In the genomic region with DNA sequence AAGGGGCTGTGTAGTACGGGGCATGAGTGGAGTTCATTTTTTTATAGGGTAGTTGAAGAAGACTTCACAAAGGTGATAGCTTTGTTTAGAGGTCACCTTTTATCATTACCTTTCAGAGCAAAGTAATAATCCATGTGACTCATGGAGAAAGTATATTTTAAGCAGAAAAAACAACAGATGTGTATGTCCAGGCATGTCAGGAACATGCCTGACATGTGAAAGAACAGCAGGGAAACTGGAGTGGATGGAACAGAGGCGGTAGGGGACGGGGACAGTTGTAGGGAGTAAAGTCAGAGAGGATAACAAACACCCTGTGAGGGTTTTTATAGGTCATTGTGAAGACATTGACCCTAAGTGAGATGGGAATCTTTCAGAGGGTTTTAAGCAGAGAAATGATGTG, we compare ENCODE assay signal across 23 cellular contexts.
DNase-seq lines count a peak whose midpoint lies in the region; ATAC-seq and TF ChIP-seq lines count a peak whose summit lies in the region.
"Had no signal": no experiment of that assay in that cellular context is flagged by ENCODE, and none has a peak within 500 bp of the region (broad histone marks: within the 10 kb centered on the region; RNA-seq: fewer than 3 reads in every experiment).

No MANE protein-coding gene starts in this region.

- no peaks in the 10 kb centered on the region for H3K9me3 Mint-ChIP-seq in activated CD4-positive, alpha-beta T cell treated with anti-CD3 and anti-CD28 coated beads, Interleukin-2, amount 10 ng/mL, durations not matched to agents 24 days and 14 days
- peaks cover 4% of the 10 kb centered on the region for H3K9me3 Mint-ChIP-seq in neural crest cell
- H3K9me3 Mint-ChIP-seq: immature natural killer cell had no signal

- no peak for DNase-seq in activated CD4-positive, alpha-beta T cell treated with anti-CD3 and anti-CD28 coated beads, Interleukin-2, amount 10 ng/mL, durations not matched to agents 24 days and 14 days
- no peak for DNase-seq in activated CD4-positive, alpha-beta T cell treated with anti-CD3 and anti-CD28 coated beads for 48 hours
- DNase-seq in HPDE6-E6E7 (ENCODE audit: extremely low spot score): peak; percentile 4
- DNase-seq in mammary epithelial cell: peak; percentile 60
- DNase-seq in neural crest cell (ENCODE audit: low read depth, low spot score): no peak
- no peak for DNase-seq in GM19240 (ENCODE audit: insufficient read length, low spot score)
- no peak for DNase-seq in gastrocnemius medialis
- DNase-seq: C1 segment of cervical spinal cord; GM23248; head of caudate nucleus; immature natural killer cell; naive thymus-derived CD4-positive, alpha-beta T cell; NCI-H1092 treated with DMSO at 0.1 percent for 48 hours; NCI-H524 treated with DMSO at 0.1 percent for 48 hours; OCI-M1; psoas muscle; spleen; T1000 had no signal

- peaks cover 40% of the 10 kb centered on the region for H3K36me3 Mint-ChIP-seq in activated CD4-positive, alpha-beta T cell treated with anti-CD3 and anti-CD28 coated beads, Interleukin-2, amount 10 ng/mL, durations not matched to agents 24 days and 14 days (ENCODE audit: low read depth)
- peaks cover 17% of the 10 kb centered on the region for H3K36me3 Mint-ChIP-seq in neural crest cell (ENCODE audit: low read depth)

- no peak for TF ChIP-seq CTCF in mammary epithelial cell (conservative IDR thresholded peaks at IDR 0.05 in 1 of 2, IDR thresholded peaks at IDR 0.05 in 1 of 2; ENCODE audit: extremely low read depth in 1 of 2, insufficient read depth in 1 of 2, low read depth in 1 of 2, low read length in 2 of 2)
- TF ChIP-seq CTCF in neural crest cell (conservative IDR thresholded peaks at IDR 0.05): no peak
- no peak for TF ChIP-seq CTCF in gastrocnemius medialis (IDR thresholded peaks at IDR 0.05 in 4 of 5, conservative IDR thresholded peaks at IDR 0.05 in 1 of 5)

- H3K4me3 Mint-ChIP-seq in activated CD4-positive, alpha-beta T cell treated with anti-CD3 and anti-CD28 coated beads, Interleukin-2, amount 10 ng/mL, durations not matched to agents 24 days and 14 days: no peak overlapping the region
- no peak overlapping the region for H3K4me3 Mint-ChIP-seq in neural crest cell
- H3K4me3 Mint-ChIP-seq: immature natural killer cell; naive thymus-derived CD4-positive, alpha-beta T cell had no signal

- H3K4me1 Mint-ChIP-seq in activated CD4-positive, alpha-beta T cell treated with anti-CD3 and anti-CD28 coated beads, Interleukin-2, amount 10 ng/mL, durations not matched to agents 24 days and 14 days: no peaks in the 10 kb centered on the region
- H3K4me1 Mint-ChIP-seq in neural crest cell: no peaks in the 10 kb centered on the region

- ATAC-seq in gastrocnemius medialis: no peak
- no peak for ATAC-seq in HG03457 (IDR thresholded peaks at IDR 0.05; ENCODE audit: unreplicated experiment)
- ATAC-seq: K562; naive thymus-derived CD4-positive, alpha-beta T cell; psoas muscle had no signal

- no peak overlapping the region for H2AFZ ChIP-seq in mammary epithelial cell (ENCODE audit: low read depth, low read length)
- H2AFZ ChIP-seq: GM23248 had no signal

- no peaks in the 10 kb centered on the region for H3K9me3 ChIP-seq in mammary epithelial cell (replicated peaks; ENCODE audit: insufficient read depth, low read length)
- H3K9me3 ChIP-seq in gastrocnemius medialis: no peaks in the 10 kb centered on the region
- H3K9me3 ChIP-seq: psoas muscle, spleen, tibial nerve had no signal

- no peaks in the 10 kb centered on the region for H3K27me3 Mint-ChIP-seq in activated CD4-positive, alpha-beta T cell treated with anti-CD3 and anti-CD28 coated beads, Interleukin-2, amount 10 ng/mL, durations not matched to agents 24 days and 14 days
- no peaks in the 10 kb centered on the region for H3K27me3 Mint-ChIP-seq in neural crest cell (ENCODE audit: low read depth)
- H3K27me3 Mint-ChIP-seq: naive thymus-derived CD4-positive, alpha-beta T cell had no signal

- no peaks in the 10 kb centered on the region for H4K20me1 ChIP-seq in mammary epithelial cell (ENCODE audit: insufficient read depth, low read length)

- 35% methylated on average over 2 of the region's 3 CpGs for WGBS in mammary epithelial cell (ENCODE audit: low coverage, missing lambda C conversion rate)

- H3K27ac ChIP-seq in mammary epithelial cell (ENCODE audit: insufficient read depth, low read depth, low read length): peak overlapping the region; percentile 8
- no peak overlapping the region for H3K27ac ChIP-seq in gastrocnemius medialis
- H3K27ac ChIP-seq: GM23248, HL-60, psoas muscle, spleen, tibial nerve had no signal

- H3K27me3 ChIP-seq in mammary epithelial cell (ENCODE audit: insufficient read depth, low read length) (no peaks in the 10 kb centered on the region), gastrocnemius medialis (no peaks in the 10 kb centered on the region)
- H3K27me3 ChIP-seq: spleen, tibial nerve had no signal

- in situ Hi-C loops in mammary epithelial cell (cut with MboI; ENCODE audit: low sequenced_read_pairs in 2 of 2) (no loop called here), gastrocnemius medialis (cut with MboI; ENCODE audit: low sequenced_read_pairs in 4 of 4) (no loop called here)

- intact Hi-C loops in activated CD4-positive, alpha-beta T cell treated with anti-CD3 and anti-CD28 coated beads, Interleukin-2, amount 10 ng/mL, durations not matched to agents 24 days and 14 days (cut with micrococcal nuclease): no loop called here
- intact Hi-C loops in mammary epithelial cell (cut with micrococcal nuclease): loop anchor here (5.0 kb wide), 1 partner anchor 39 kb away; no protein-coding TSS in a partner anchor
- intact Hi-C loops in gastrocnemius medialis (cut with DNase I; ENCODE audit: low total_unique reads): no loop called here

- peaks cover 10% of the 10 kb centered on the region for H3K4me1 ChIP-seq in mammary epithelial cell (ENCODE audit: insufficient read depth, low read length)
- H3K4me1 ChIP-seq in gastrocnemius medialis: no peaks in the 10 kb centered on the region
- H3K4me1 ChIP-seq: psoas muscle, spleen, tibial nerve had no signal

- peak overlapping the region; percentile 70 for H3K27ac Mint-ChIP-seq in activated CD4-positive, alpha-beta T cell treated with anti-CD3 and anti-CD28 coated beads, Interleukin-2, amount 10 ng/mL, durations not matched to agents 24 days and 14 days
- peak overlapping the region; percentile 93 for H3K27ac Mint-ChIP-seq in neural crest cell (ENCODE audit: unreplicated experiment)

- H3K4me3 ChIP-seq in mammary epithelial cell (replicated peaks in 1 of 3; ENCODE audit: insufficient read depth in 1 of 3, low read depth in 2 of 3, low read length in 3 of 3) (no peak overlapping the region), gastrocnemius medialis (no peak overlapping the region)
- H3K4me3 ChIP-seq: GM23248, K562, lung, psoas muscle, spleen, tibial nerve had no signal

- H3K9ac ChIP-seq in mammary epithelial cell (ENCODE audit: insufficient read depth, low read length): no peak overlapping the region
- H3K9ac ChIP-seq: GM23248 had no signal

- CTCF ChIA-PET in mammary epithelial cell (lab: Charles Lee; ENCODE audit: low non-redundant PET): no interaction called here

- no TSS peak for BruUV-seq in mammary epithelial cell (replicated peaks; lab: Mats Ljungman, UMichigan)

- no peak overlapping the region for H3K4me2 ChIP-seq in mammary epithelial cell (ENCODE audit: insufficient read depth, low read depth, low read length)

- H3K36me3 ChIP-seq in mammary epithelial cell (ENCODE audit: insufficient read depth, low read length): no peaks in the 10 kb centered on the region
- peaks cover 0 to 55% of the 10 kb centered on the region in 2 donors for H3K36me3 ChIP-seq in gastrocnemius medialis

- TF ChIP-seq POLR2A in gastrocnemius medialis (IDR thresholded peaks at IDR 0.05): no peak

- no peaks in the 10 kb centered on the region for H3K79me2 ChIP-seq in mammary epithelial cell (ENCODE audit: insufficient read depth, low read length)

- dilution Hi-C loops in mammary epithelial cell (cut with HindIII; ENCODE audit: low sequenced_read_pairs): no loop called here

Comparison
In these comparisons a context has a peak if more than half of its experiments do, and no peak if none do; other contexts are left out.
1. DNase-seq: peak in HPDE6-E6E7 (single experiment) and mammary epithelial cell (single experiment); none in activated CD4-positive, alpha-beta T cell treated with anti-CD3 and anti-CD28 coated beads, Interleukin-2, amount 10 ng/mL, durations not matched to agents 24 days and 14 days (single experiment), activated CD4-positive, alpha-beta T cell treated with anti-CD3 and anti-CD28 coated beads for 48 hours (single experiment), neural crest cell (single experiment), GM19240 (single experiment) and gastrocnemius medialis (0 of 2).